In the genomic region with DNA sequence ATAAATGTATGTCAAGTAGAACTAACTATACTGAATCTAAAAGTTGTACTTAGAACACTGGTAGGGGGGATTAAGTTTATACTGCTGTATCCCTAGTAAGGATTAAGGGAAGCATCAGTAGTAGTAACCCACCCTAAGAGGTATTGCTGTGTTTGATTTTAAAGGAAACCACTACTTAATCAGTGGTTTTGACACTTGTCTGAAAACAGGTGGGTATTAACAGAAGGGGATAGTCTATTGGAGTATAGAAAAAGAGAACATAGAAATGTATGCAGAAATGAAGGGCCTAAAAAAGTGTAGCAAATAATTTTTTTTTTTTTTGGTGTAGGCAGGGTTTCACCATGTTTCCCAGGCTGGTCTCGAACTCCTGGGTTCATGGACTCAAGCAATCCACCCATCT, we compare ENCODE assay signal across 1 cellular context.
TF ChIP-seq lines count a peak whose summit lies in the region.

No MANE protein-coding gene starts in this region.

TF ChIP-seq in endothelial cell of umbilical vein, 7 proteins besides CTCF, POLR2A, EP300 and RAD21:
- TF ChIP-seq, protein P1, sequence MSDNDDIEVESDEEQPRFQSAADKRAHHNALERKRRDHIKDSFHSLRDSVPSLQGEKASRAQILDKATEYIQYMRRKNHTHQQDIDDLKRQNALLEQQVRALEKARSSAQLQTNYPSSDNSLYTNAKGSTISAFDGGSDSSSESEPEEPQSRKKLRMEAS (IDR thresholded peaks at IDR 0.05; ENCODE audit: insufficient read depth, insufficient read length), result no peak
- TF ChIP-seq POLR2AphosphoS5 (IDR thresholded peaks at IDR 0.05; ENCODE audit: insufficient read depth, low read depth, low read length), result no peak
- no peak for TF ChIP-seq JUN (IDR thresholded peaks at IDR 0.05; ENCODE audit: borderline replicate concordance, insufficient read depth, insufficient read length, low read depth)
- TF ChIP-seq GATA2 (IDR thresholded peaks at IDR 0.05; ENCODE audit: insufficient read depth, insufficient read length, low read depth, low read length), result no peak
- TF ChIP-seq FOS (IDR thresholded peaks at IDR 0.05; ENCODE audit: borderline replicate concordance, insufficient read depth, low read length), result no peak
- no peak for TF ChIP-seq MYC (IDR thresholded peaks at IDR 0.05; ENCODE audit: low read depth, low read length)
- no peak for TF ChIP-seq EZH2 (IDR thresholded peaks at IDR 0.05; ENCODE audit: borderline replicate concordance, low read depth, low read length, severe bottlenecking)
TF ChIP-seq in endothelial cell of umbilical vein: peak in this region for 0.
